3 cellular contexts compared by ENCODE assay signal in genomic region chr3:186612065-186612464, GRCh38.
TF ChIP-seq lines count a peak whose summit lies in the region.

No MANE protein-coding gene starts in this region.

TF ChIP-seq in A549, 52 proteins besides CTCF, POLR2A, EP300 and RAD21:
- TF ChIP-seq TP53 (CRISPR knock-in tag; IDR thresholded peaks at IDR 0.05) = no peak
- peak; percentile 88 for TF ChIP-seq MAFK (IDR thresholded peaks at IDR 0.05; ENCODE audit: partially characterized antibody)

TF ChIP-seq in K562, 482 proteins besides CTCF, POLR2A, EP300 and RAD21:
- TF ChIP-seq MAFG (tag; conservative IDR thresholded peaks at IDR 0.05) (peak; percentile 84), MAZ (CRISPR knock-in tag; conservative IDR thresholded peaks at IDR 0.05 in 1 of 2, IDR thresholded peaks at IDR 0.05 in 1 of 2) (no peak), CBFA2T3 (IDR thresholded peaks at IDR 0.05) (no peak), ZNF830 (CRISPR knock-in tag; IDR thresholded peaks at IDR 0.05) (no peak), MEIS2 (IDR thresholded peaks at IDR 0.05; ENCODE audit: partially characterized antibody) (no peak), TRIM25 (IDR thresholded peaks at IDR 0.05; ENCODE audit: borderline replicate concordance) (no peak), CBX5 (IDR thresholded peaks at IDR 0.05; ENCODE audit: borderline replicate concordance, low read depth) (no peak), MAFK (IDR thresholded peaks at IDR 0.05; ENCODE audit: low read length) (peak; percentile 85), TSC22D4 (tag; IDR thresholded peaks at IDR 0.05) (no peak), NUFIP1 (IDR thresholded peaks at IDR 0.05; ENCODE audit: partially characterized antibody) (no peak), C11orf30 (IDR thresholded peaks at IDR 0.05; ENCODE audit: low read depth) (peak; percentile 89), OTX1 (CRISPR knock-in tag; IDR thresholded peaks at IDR 0.05) (no peak), BACH1 (tag; IDR thresholded peaks at IDR 0.05) (no peak), NONO (IDR thresholded peaks at IDR 0.05; ENCODE audit: low read depth in 2 of 2, low read length in 1 of 2) (no peak), MAFF (IDR thresholded peaks at IDR 0.05; ENCODE audit: low read length) (peak; percentile 84), POLR3A (IDR thresholded peaks at IDR 0.05; ENCODE audit: borderline replicate concordance, extremely low read depth, insufficient read depth, insufficient read length) (no peak), ZNF316 (IDR thresholded peaks at IDR 0.05) (peak; percentile 92), RFX5 (IDR thresholded peaks at IDR 0.05; ENCODE audit: low read depth, low read length) (no peak), FOSL1 (tag; conservative IDR thresholded peaks at IDR 0.05) (no peak), ZNF217 (CRISPR knock-in tag; IDR thresholded peaks at IDR 0.05) (no peak)

TF ChIP-seq in liver, 16 proteins besides CTCF, POLR2A, EP300 and RAD21:
- TF ChIP-seq SP1 (IDR thresholded peaks at IDR 0.05) (no peak), RXRA (IDR thresholded peaks at IDR 0.05) (no peak), ATF3 (IDR thresholded peaks at IDR 0.05) (no peak), FOXA2 (IDR thresholded peaks at IDR 0.05) (no peak), NR2F2 (IDR thresholded peaks at IDR 0.05) (no peak)
